In genomic region chr19:49442793-49443365, GRCh38 we compare ENCODE assay signal across 1 cellular context.
TF ChIP-seq lines count a peak whose summit lies in the region.

No MANE protein-coding gene starts in this region.

TF ChIP-seq in endothelial cell of umbilical vein, 7 proteins besides CTCF, POLR2A, EP300 and RAD21 (continued from another document):
- TF ChIP-seq JUN (IDR thresholded peaks at IDR 0.05; ENCODE audit: borderline replicate concordance, insufficient read depth, insufficient read length, low read depth), result no peak
